In genomic region chr5:16505140-16505891, GRCh38 we compare ENCODE assay signal across 16 cellular contexts.
"Had no signal": no experiment of that assay in that cellular context is flagged by ENCODE, and none has a peak within 500 bp of the region (broad histone marks: within the 10 kb centered on the region; RNA-seq: fewer than 3 reads in every experiment).

No MANE protein-coding gene starts in this region.

- H3K27me3 ChIP-seq: esophagus muscularis mucosa, hepatocyte, neutrophil, vagina had no signal

- DNase-seq: activated CD4-positive, alpha-beta T cell treated with anti-CD3 and anti-CD28 coated beads, Interleukin-2, amount 50 U/mL, for 1 hour; activated CD8-positive, alpha-beta memory T cell treated with anti-CD3 and anti-CD28 coated beads, Interleukin-2, amount 50 U/mL, for 4 hours; activated naive CD4-positive, alpha-beta T cell treated with anti-CD3 and anti-CD28 coated beads, Interleukin-2, amount 50 U/mL, for 16 hours; activated T-cell treated with anti-CD3 and anti-CD28 coated beads, Interleukin-2, amount 50 U/mL, for 4 hours; effector CD8-positive, alpha-beta T cell; left colon; stimulated activated naive CD8-positive, alpha-beta T cell treated with anti-CD3 and anti-CD28 coated beads, Interleukin-15, amount 100 ng/mL, for 72 hours; trophoblast cell had no signal

- H3K9ac ChIP-seq: parathyroid adenoma had no signal

- H3K79me2 ChIP-seq: hepatocyte had no signal

- ATAC-seq: activated T-cell treated with anti-CD3 and anti-CD28 coated beads, Interleukin-2, amount 50 U/mL, for 4 hours; left colon; natural killer cell treated with Interleukin-12 subunit alpha and Interleukin-12 subunit beta and Interleukin-15 and Interleukin-18, amount 100 ng/mL, for 72 hours; stimulated activated naive CD8-positive, alpha-beta T cell treated with anti-CD3 and anti-CD28 coated beads, Interleukin-15, amount 100 ng/mL, for 72 hours had no signal

- H3K36me3 ChIP-seq: esophagus muscularis mucosa, neutrophil, vagina had no signal

- FAIRE-seq: astrocyte, bronchial epithelial cell had no signal

- H3K4me2 ChIP-seq: hepatocyte had no signal

- H3K9me3 ChIP-seq: esophagus muscularis mucosa, neutrophil, vagina had no signal

- H2AFZ ChIP-seq: hepatocyte, parathyroid adenoma had no signal

- H3K27ac ChIP-seq: esophagus muscularis mucosa, hepatocyte, neutrophil, parathyroid adenoma, vagina had no signal

- H3K4me3 ChIP-seq: esophagus muscularis mucosa, hepatocyte, vagina had no signal
